ENCODE assay signal across 17 cellular contexts in the genomic region with DNA sequence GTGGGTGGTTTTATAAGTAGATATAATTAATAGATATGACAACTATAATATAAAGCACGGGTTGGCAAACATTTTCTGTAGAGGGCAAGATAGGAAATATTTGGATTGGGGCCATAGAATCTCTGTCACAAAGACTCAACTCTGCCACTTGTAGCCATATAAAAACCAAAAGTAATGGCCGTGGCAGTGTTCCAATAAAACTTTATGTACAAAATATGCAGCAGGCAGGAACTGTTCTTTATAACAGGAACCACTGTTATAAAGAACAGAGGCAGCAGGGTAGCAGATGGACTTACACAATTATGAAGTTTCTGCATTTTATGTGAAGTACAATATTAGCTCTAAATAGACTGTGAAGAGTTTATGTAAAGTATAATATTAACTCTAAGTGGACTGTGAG.
"Had no signal": no experiment of that assay in that cellular context is flagged by ENCODE, and none has a peak within 500 bp of the region (broad histone marks: within the 10 kb centered on the region; RNA-seq: fewer than 3 reads in every experiment).

No MANE protein-coding gene starts in this region.

- H3K27ac ChIP-seq: esophagus muscularis mucosa, gastrocnemius medialis, ovary, right atrium auricular region had no signal

- H3K4me3 Mint-ChIP-seq: natural killer cell, neural crest cell had no signal

- H3K4me3 ChIP-seq: esophagus muscularis mucosa, gastrocnemius medialis, ovary, right atrium auricular region had no signal

- H3K27me3 ChIP-seq: gastrocnemius medialis, ovary, right atrium auricular region had no signal

- H3K36me3 ChIP-seq: esophagus muscularis mucosa, gastrocnemius medialis, ovary, right atrium auricular region had no signal

- ATAC-seq: gastrocnemius medialis, left lobe of liver, natural killer cell had no signal

- H3K9me3 ChIP-seq: esophagus muscularis mucosa, gastrocnemius medialis, ovary had no signal

- FAIRE-seq: endometrium, small intestine had no signal

- H3K4me1 ChIP-seq: esophagus muscularis mucosa, gastrocnemius medialis, right atrium auricular region had no signal

- H3K36me3 Mint-ChIP-seq: natural killer cell had no signal

- H3K27ac Mint-ChIP-seq: natural killer cell had no signal

- DNase-seq: cortex of kidney; effector memory CD4-positive, alpha-beta T cell; gastrocnemius medialis; glutamatergic neuron; mammary epithelial cell; natural killer cell; nucleus accumbens; ovary; small intestine; stimulated activated CD4-positive, alpha-beta T cell treated with anti-CD3 and anti-CD28 coated beads, Interleukin-12 subunit alpha, Interleukin-12 subunit beta, amount 100 ng/mL, for 4 hours; stimulated activated naive CD4-positive, alpha-beta T cell treated with Interleukin-2 at 50 U/mL for 16 hours; trophoblast cell had no signal

- H3K4me1 Mint-ChIP-seq: natural killer cell, neural crest cell had no signal
